ENCODE assay signal across 1 cellular context in genomic region chr2:69634197-69634821, GRCh38.
TF ChIP-seq lines count a peak whose summit lies in the region.

No MANE protein-coding gene starts in this region.

TF ChIP-seq in HepG2, 621 proteins besides CTCF, POLR2A, EP300 and RAD21 (continued from another document):
- no peak for TF ChIP-seq ZNF318 (CRISPR knock-in tag; IDR thresholded peaks at IDR 0.05)
- no peak for TF ChIP-seq STAG1 (CRISPR knock-in tag; IDR thresholded peaks at IDR 0.05)
- TF ChIP-seq ARNT2 (CRISPR knock-in tag; IDR thresholded peaks at IDR 0.05; ENCODE audit: low read depth), result no peak
- no peak for TF ChIP-seq ZBTB33 (CRISPR knock-in tag; IDR thresholded peaks at IDR 0.05)
- no peak for TF ChIP-seq NFYB (CRISPR knock-in tag; IDR thresholded peaks at IDR 0.05)
- no peak for TF ChIP-seq ATF7 (IDR thresholded peaks at IDR 0.05)
- TF ChIP-seq ATF7 (CRISPR knock-in tag; IDR thresholded peaks at IDR 0.05), result no peak
- peak; percentile 97 for TF ChIP-seq CEBPB (IDR thresholded peaks at IDR 0.05; ENCODE audit: borderline replicate concordance, low read depth, low read length)
- TF ChIP-seq ETS1 (CRISPR knock-in tag; IDR thresholded peaks at IDR 0.05), result no peak
- no peak for TF ChIP-seq POLR2G (IDR thresholded peaks at IDR 0.05; ENCODE audit: low read depth, low read length)
